20 cellular contexts compared by ENCODE assay signal in the genomic region with DNA sequence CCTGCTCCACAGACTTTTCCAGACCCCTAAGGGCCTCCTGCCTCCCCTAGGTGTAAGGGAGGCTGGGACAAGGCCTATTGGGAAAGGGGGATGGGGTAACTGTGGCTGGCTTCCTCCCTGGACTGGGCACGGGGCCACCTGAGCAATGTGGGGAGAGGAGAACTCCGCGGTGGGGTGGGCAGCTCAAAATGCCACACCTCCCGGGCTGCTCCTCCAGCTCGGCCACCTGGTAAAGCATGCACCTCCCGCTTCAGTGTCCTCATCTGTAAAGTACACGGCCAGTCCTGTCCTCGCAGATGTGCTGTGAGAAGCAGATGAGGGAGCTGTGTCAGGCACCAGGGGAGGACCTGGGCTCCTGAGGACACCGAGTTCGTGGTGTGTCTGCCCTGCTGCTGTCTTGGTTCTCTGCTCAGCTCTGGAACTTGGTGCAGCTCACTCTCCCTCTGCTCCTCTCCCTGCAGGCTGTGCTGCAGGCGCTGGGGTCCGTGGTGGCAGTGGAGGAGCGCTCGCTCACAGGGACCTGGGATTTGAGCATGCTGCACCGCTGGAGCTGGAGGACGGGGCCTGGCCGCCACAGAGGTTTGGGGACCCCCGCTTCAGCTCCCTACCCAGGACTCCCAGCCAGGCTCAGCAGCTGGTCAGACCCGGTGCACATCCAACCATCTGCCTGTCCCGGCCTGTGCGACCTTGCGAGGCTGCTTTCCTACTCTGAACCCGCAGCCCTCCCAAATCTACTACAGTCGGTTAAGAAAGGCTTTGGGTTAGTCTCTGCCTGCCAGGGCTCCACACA.
"Had no signal": no experiment of that assay in that cellular context is flagged by ENCODE, and none has a peak within 500 bp of the region (broad histone marks: within the 10 kb centered on the region; RNA-seq: fewer than 3 reads in every experiment).

No MANE protein-coding gene starts in this region.

- H3K27ac ChIP-seq: body of pancreas, cardiac muscle cell, foreskin keratinocyte, left lung, neutrophil, parathyroid adenoma, right lobe of liver had no signal

- ATAC-seq: body of pancreas; foreskin keratinocyte; left lung; naive thymus-derived CD8-positive, alpha-beta T cell; stimulated activated naive B cell treated with anti-CD40 and anti-IgM and Interleukin-4, amounts not matched to agents 10 μg/mL and 1 μg/mL and 100 μg/mL, for 72 hours; WTC11 had no signal

- H3K27me3 ChIP-seq: body of pancreas, cardiac muscle cell, foreskin keratinocyte, left lung, neutrophil, right lobe of liver had no signal

- H3K4me1 ChIP-seq: body of pancreas, foreskin keratinocyte, left lung, parathyroid adenoma, right lobe of liver had no signal

- DNase-seq: activated naive CD8-positive, alpha-beta T cell treated with anti-CD3 and anti-CD28 coated beads, Interleukin-2, amount 10 ng/mL, durations not matched to agents 7 days and 5 days; activated T-cell treated with anti-CD3 and anti-CD28 coated beads, Interleukin-2, amount 50 U/mL, for 1 hour; body of pancreas; effector CD4-positive, alpha-beta T cell; foreskin keratinocyte; left lung; mammary epithelial cell; right lobe of liver; small intestine; stimulated activated CD4-positive, alpha-beta T cell treated with anti-CD3 and anti-CD28 coated beads, Interleukin-15, amount 100 ng/mL, for 24 hours; stimulated activated naive B cell treated with anti-CD40 and anti-IgM and Interleukin-4, amounts not matched to agents 10 μg/mL and 1 μg/mL and 100 μg/mL, for 72 hours; T-helper 9 cell had no signal

- H3K9me3 Mint-ChIP-seq: dendritic cell treated with granulocyte-macrophage colony-stimulating factor and Interleukin-4, amounts not matched to agents 40 ng/mL and 50 ng/mL, for 4 days; naive thymus-derived CD8-positive, alpha-beta T cell had no signal

- H3K4me1 Mint-ChIP-seq: activated naive CD8-positive, alpha-beta T cell treated with anti-CD3 and anti-CD28 coated beads, Interleukin-2, amount 10 ng/mL, durations not matched to agents 7 days and 5 days; mesothelial cell of epicardium; WTC11 had no signal

- H3K27me3 Mint-ChIP-seq: activated naive CD8-positive, alpha-beta T cell treated with anti-CD3 and anti-CD28 coated beads, Interleukin-2, amount 10 ng/mL, durations not matched to agents 7 days and 5 days; dendritic cell treated with granulocyte-macrophage colony-stimulating factor and Interleukin-4, amounts not matched to agents 40 ng/mL and 50 ng/mL, for 4 days; naive thymus-derived CD8-positive, alpha-beta T cell; stimulated activated naive B cell treated with anti-CD40 and anti-IgM and Interleukin-4, amounts not matched to agents 10 μg/mL and 1 μg/mL and 100 μg/mL, for 72 hours had no signal

- H3K4me3 Mint-ChIP-seq: activated naive CD8-positive, alpha-beta T cell treated with anti-CD3 and anti-CD28 coated beads, Interleukin-2, amount 10 ng/mL, durations not matched to agents 7 days and 5 days; dendritic cell treated with granulocyte-macrophage colony-stimulating factor and Interleukin-4, amounts not matched to agents 40 ng/mL and 50 ng/mL, for 4 days; mesothelial cell of epicardium; naive thymus-derived CD8-positive, alpha-beta T cell; stimulated activated naive B cell treated with anti-CD40 and anti-IgM and Interleukin-4, amounts not matched to agents 10 μg/mL and 1 μg/mL and 100 μg/mL, for 72 hours; WTC11 had no signal

- H3K36me3 ChIP-seq: cardiac muscle cell had no signal

- H3K4me3 ChIP-seq: body of pancreas, cardiac muscle cell, left lung, right lobe of liver had no signal

- H3K27ac Mint-ChIP-seq: activated naive CD8-positive, alpha-beta T cell treated with anti-CD3 and anti-CD28 coated beads, Interleukin-2, amount 10 ng/mL, durations not matched to agents 7 days and 5 days; dendritic cell treated with granulocyte-macrophage colony-stimulating factor and Interleukin-4, amounts not matched to agents 40 ng/mL and 50 ng/mL, for 4 days; mesothelial cell of epicardium; stimulated activated naive B cell treated with anti-CD40 and anti-IgM and Interleukin-4, amounts not matched to agents 10 μg/mL and 1 μg/mL and 100 μg/mL, for 72 hours; WTC11 had no signal

- FAIRE-seq: endometrium, small intestine had no signal

- H3K9me3 ChIP-seq: body of pancreas, left lung, neutrophil, right lobe of liver had no signal

- H3K9ac ChIP-seq: parathyroid adenoma had no signal
